Comparison of ENCODE assay signal across 8 cellular contexts in the genomic region with DNA sequence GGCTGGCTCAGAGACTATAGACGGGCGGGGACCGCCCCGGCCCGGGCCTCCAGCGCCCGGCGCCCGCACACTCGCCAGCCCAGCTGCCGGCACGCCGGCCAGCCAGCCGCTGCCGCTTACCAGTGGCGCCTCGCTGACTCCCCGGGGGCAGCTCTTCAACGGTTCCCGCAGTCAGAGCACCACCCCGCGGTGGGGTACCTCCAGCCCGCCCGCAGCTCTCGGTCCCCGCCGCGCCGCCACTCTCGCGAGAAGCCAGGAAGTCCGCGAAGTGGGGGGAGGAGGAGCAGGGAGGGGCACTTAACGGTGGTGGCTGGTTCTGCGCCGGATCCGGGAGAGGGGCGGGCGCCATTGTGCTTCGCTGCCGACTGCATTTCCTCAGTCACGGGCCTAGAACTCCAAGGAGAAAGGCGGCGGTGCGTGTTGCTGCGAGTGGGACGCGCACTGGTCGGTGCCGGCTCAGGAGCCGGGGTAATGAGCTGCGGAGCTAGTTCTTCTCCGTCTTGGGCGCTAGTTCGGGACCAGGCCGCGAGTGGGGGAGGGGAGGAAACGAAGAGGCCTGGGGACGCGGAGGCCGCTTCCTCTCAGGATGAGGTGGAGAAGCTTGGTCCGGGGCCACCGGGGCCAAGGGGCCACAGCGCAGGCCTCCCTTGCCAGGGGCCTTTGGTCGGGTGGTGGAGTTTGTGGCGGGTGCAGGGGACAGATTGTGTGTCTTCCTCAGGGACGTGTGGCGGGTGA. TPM values are rescaled to one million over a fixed set of nuclear protein-coding genes. Genes with fewer than 3 reads are reported as not detected.
A peak's percentile ranks its signal among the peaks of the same experiment; 100 is the strongest.
DNase-seq lines count a peak whose midpoint lies in the region; ATAC-seq and TF ChIP-seq lines count a peak whose summit lies in the region.

MARCHF7 (plus strand) TSS at position 313 of the 735 bp plus-strand sequence. CDS start 16,517 bp downstream, outside the sequence.

- H3K36me3 Mint-ChIP-seq in IgD-negative memory B cell = peaks cover 4% of the 10 kb centered on the region

- peak within 1 kb of the TSS; percentile 99 to 100 for H3K9ac ChIP-seq in mucosa of rectum (ENCODE audit: low read depth in 1 of 2, low read length in 2 of 2)

- H3K4me1 Mint-ChIP-seq in IgD-negative memory B cell = peaks cover 32 to 41% (median 40%) of the 10 kb centered on the region in 3 donors

- peak within 1 kb of the TSS; percentile 95 for H3K4me3 ChIP-seq in epithelial cell of proximal tubule (ENCODE audit: low read depth, low read length)
- peak within 1 kb of the TSS; percentile 95 to 99 for H3K4me3 ChIP-seq in mucosa of rectum (ENCODE audit: low read length in 2 of 2)

- peak within 1 kb of the TSS; percentile 98 to 100 (median 99) for H3K4me3 Mint-ChIP-seq in IgD-negative memory B cell

- H3K27me3 Mint-ChIP-seq in IgD-negative memory B cell = no peaks in the 10 kb centered on the region

- peak; percentile 63 for TF ChIP-seq CTCF in epithelial cell of proximal tubule (conservative IDR thresholded peaks at IDR 0.05; ENCODE audit: low read depth, low read length)

- H3K27me3 ChIP-seq in mucosa of rectum (ENCODE audit: control insufficient read depth in 2 of 2, insufficient read depth in 2 of 2, low read length in 2 of 2) = no peaks in the 10 kb centered on the region

- H3K4me1 ChIP-seq in mucosa of rectum (ENCODE audit: control insufficient read depth in 2 of 2, insufficient read depth in 2 of 2, low read length in 2 of 2) = peaks cover 16 to 19% of the 10 kb centered on the region in 2 donors

- peaks cover 0 to 5% of the 10 kb centered on the region in 2 donors for H3K36me3 ChIP-seq in mucosa of rectum (ENCODE audit: control insufficient read depth in 2 of 2, insufficient read depth in 2 of 2, low read length in 2 of 2)

- H3K27ac ChIP-seq in mucosa of rectum (ENCODE audit: low read depth in 2 of 2, low read length in 2 of 2) = peak within 1 kb of the TSS; percentile 99

- H3K9me3 Mint-ChIP-seq in IgD-negative memory B cell = no peaks in the 10 kb centered on the region

- DNase-seq in DMS153 (lab: John Stamatoyannopoulos, UW) (peak; percentile 97), OCI-M1 (lab: John Stamatoyannopoulos, UW) (peak; percentile 97), activated T-cell treated with anti-CD3 and anti-CD28 coated beads for 4 hours (peak; percentile 96), epithelial cell of proximal tubule (ENCODE audit: low read depth) (peak; percentile 43)
- DNase-seq in stimulated activated CD8-positive, alpha-beta memory T cell treated with anti-CD3 and anti-CD28 coated beads, Interleukin-4, amount 100 ng/mL, for 48 hours = peak; percentile 98

- peak; percentile 92 for ATAC-seq in GM21529 (IDR thresholded peaks at IDR 0.05; ENCODE audit: unreplicated experiment)

- H3K9me3 ChIP-seq in mucosa of rectum (ENCODE audit: control insufficient read depth in 2 of 2, low read length in 2 of 2) = no peaks in the 10 kb centered on the region

- peak within 1 kb of the TSS; percentile 91 to 100 (median 99) for H3K27ac Mint-ChIP-seq in IgD-negative memory B cell

RNA-seq across cellular contexts. Expression of gene MARCHF7, which starts in this region (rescaled TPM):
- polyA plus RNA-seq in IgD-negative memory B cell = 141 TPM
- 45.0 and 65.7 TPM in 2 replicates for total RNA-seq in epithelial cell of proximal tubule

Comparison
In these comparisons a context has a peak if more than half of its experiments do, and no peak if none do; other contexts are left out.
1. Peak in every context shown above with its lines: DNase-seq, ATAC-seq, H3K4me3 ChIP-seq and H3K27ac ChIP-seq.
2. DNase-seq: peak in every context shown above with its lines; median percentile 98 in stimulated activated CD8-positive, alpha-beta memory T cell treated with anti-CD3 and anti-CD28 coated beads, Interleukin-4, amount 100 ng/mL, for 48 hours; 97 in DMS153; 97 in OCI-M1; 96 in activated T-cell treated with anti-CD3 and anti-CD28 coated beads for 4 hours; 43 in epithelial cell of proximal tubule.